Comparison of ENCODE assay signal across 22 cellular contexts in the genomic region with DNA sequence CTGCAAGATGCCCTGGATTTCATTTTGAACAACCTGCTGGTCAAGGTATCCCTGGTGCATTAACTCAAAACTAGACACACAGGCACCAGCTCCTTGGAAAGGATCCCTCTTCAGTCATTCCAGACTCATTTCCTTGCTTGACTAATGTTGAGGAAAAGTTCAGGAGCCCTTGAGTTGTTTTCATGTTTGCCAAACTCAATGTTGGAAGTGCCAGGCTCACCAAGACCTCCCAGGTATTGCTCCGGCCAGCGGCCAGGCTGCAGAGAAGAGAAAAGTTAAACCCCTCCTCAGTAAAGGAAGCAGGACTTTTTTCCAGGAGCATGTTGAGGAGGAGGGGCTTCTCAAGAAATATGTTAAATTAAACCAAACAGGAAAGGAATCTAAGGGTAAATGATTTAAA.
"Had no signal": no experiment of that assay in that cellular context is flagged by ENCODE, and none has a peak within 500 bp of the region (broad histone marks: within the 10 kb centered on the region; RNA-seq: fewer than 3 reads in every experiment).

No MANE protein-coding gene starts in this region.

- H3K4me1 ChIP-seq: adrenal gland, breast epithelium, colonic mucosa had no signal

- H3K36me3 Mint-ChIP-seq: activated naive CD8-positive, alpha-beta T cell treated with anti-CD3 and anti-CD28 coated beads, Interleukin-2, amount 10 ng/mL, durations not matched to agents 7 days and 5 days had no signal

- DNase-seq: activated CD4-positive, alpha-beta memory T cell treated with anti-CD3 and anti-CD28 coated beads, Interleukin-2, amount 10 ng/mL, durations not matched to agents 7 days and 5 days; activated CD4-positive, alpha-beta T cell treated with anti-CD3 and anti-CD28 coated beads, Interleukin-2, amount 50 U/mL, for 1 hour; activated CD4-positive, CD25-positive, alpha-beta regulatory T cell; activated CD8-positive, alpha-beta memory T cell treated with anti-CD3 and anti-CD28 coated beads, Interleukin-2, amount 50 U/mL, for 4 hours; activated naive CD4-positive, alpha-beta T cell treated with anti-CD3 and anti-CD28 coated beads, Interleukin-2, amount 50 U/mL, for 16 hours; activated naive CD8-positive, alpha-beta T cell treated with anti-CD3 and anti-CD28 coated beads, Interleukin-2, amount 10 ng/mL, durations not matched to agents 7 days and 5 days; adrenal gland; anterior cingulate cortex; caudate nucleus; colonic mucosa; NCI-H1092 treated with DMSO at 0.1 percent for 48 hours; NCI-H1436; NCI-H1694 treated with DMSO at 0.1 percent for 48 hours; NCI-H2029 treated with DMSO at 0.1 percent for 48 hours; NCI-H345; NCI-H510A; PC-9; SIG-M5; SK-N-SH; T-helper 1 cell had no signal

- H3K9me3 ChIP-seq: adrenal gland, breast epithelium, colonic mucosa, SK-N-SH had no signal

- H3K4me2 ChIP-seq: PC-9, SK-N-SH had no signal

- H3K27ac Mint-ChIP-seq: activated CD4-positive, alpha-beta memory T cell treated with anti-CD3 and anti-CD28 coated beads, Interleukin-2, amount 10 ng/mL, durations not matched to agents 7 days and 5 days; activated naive CD8-positive, alpha-beta T cell treated with anti-CD3 and anti-CD28 coated beads, Interleukin-2, amount 10 ng/mL, durations not matched to agents 7 days and 5 days had no signal

- H3K4me3 ChIP-seq: adrenal gland, breast epithelium, colonic mucosa, PC-9 had no signal

- H3K4me3 Mint-ChIP-seq: activated CD4-positive, alpha-beta memory T cell treated with anti-CD3 and anti-CD28 coated beads, Interleukin-2, amount 10 ng/mL, durations not matched to agents 7 days and 5 days; activated naive CD8-positive, alpha-beta T cell treated with anti-CD3 and anti-CD28 coated beads, Interleukin-2, amount 10 ng/mL, durations not matched to agents 7 days and 5 days had no signal

- H3K9me3 Mint-ChIP-seq: activated CD4-positive, alpha-beta memory T cell treated with anti-CD3 and anti-CD28 coated beads, Interleukin-2, amount 10 ng/mL, durations not matched to agents 7 days and 5 days; activated naive CD8-positive, alpha-beta T cell treated with anti-CD3 and anti-CD28 coated beads, Interleukin-2, amount 10 ng/mL, durations not matched to agents 7 days and 5 days had no signal

- H3K27me3 ChIP-seq: adrenal gland, breast epithelium, colonic mucosa had no signal

- H3K27ac ChIP-seq: adrenal gland, breast epithelium, colonic mucosa, PC-9, VCaP had no signal

- H3K9me2 ChIP-seq: SK-N-SH had no signal

- H3K36me3 ChIP-seq: adrenal gland, breast epithelium, colonic mucosa had no signal
